15 cellular contexts compared by ENCODE assay signal in the genomic region with DNA sequence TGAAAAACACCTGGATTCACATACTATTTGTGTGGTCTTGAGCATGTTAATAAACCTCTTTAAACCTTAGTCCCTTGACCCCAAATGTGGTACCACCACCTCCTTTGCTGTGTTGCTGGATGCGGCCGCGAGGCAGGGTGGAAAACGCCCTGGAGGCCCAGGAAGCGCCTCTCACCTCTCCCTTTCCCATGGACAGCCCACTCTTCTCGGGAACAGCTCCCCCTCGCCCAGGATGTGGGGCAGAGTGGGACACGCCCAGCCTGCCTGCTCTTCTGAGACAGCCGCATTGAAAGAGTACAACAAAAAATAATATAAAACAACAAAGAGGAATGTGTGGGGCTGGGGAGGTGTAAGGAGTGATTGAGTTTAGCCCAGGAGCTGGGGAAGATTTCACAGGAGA.
DNase-seq lines count a peak whose midpoint lies in the region; FAIRE-seq and TF ChIP-seq lines count a peak whose summit lies in the region.
"Had no signal": no experiment of that assay in that cellular context is flagged by ENCODE, and none has a peak within 500 bp of the region (broad histone marks: within the 10 kb centered on the region; RNA-seq: fewer than 3 reads in every experiment).

No MANE protein-coding gene starts in this region.

- H4K20me1 ChIP-seq in keratinocyte (ENCODE audit: control insufficient read depth, extremely low read depth, insufficient read depth, low read length), result no peaks in the 10 kb centered on the region

- TF ChIP-seq CTCF in keratinocyte (optimal IDR thresholded peaks at IDR 0.05 in 1 of 3, IDR thresholded peaks at IDR 0.05 in 1 of 3, conservative IDR thresholded peaks at IDR 0.05 in 1 of 3; ENCODE audit: extremely low read depth in 1 of 3, insufficient read depth in 2 of 3, low read length in 3 of 3), result no peak
- TF ChIP-seq CTCF in parathyroid adenoma (IDR thresholded peaks at IDR 0.05), result no peak

- H3K9ac ChIP-seq in keratinocyte (ENCODE audit: control insufficient read depth, extremely low read depth, insufficient read depth, low read length) (no peak overlapping the region), parathyroid adenoma (no peak overlapping the region)

- H3K36me3 ChIP-seq in keratinocyte (ENCODE audit: control insufficient read depth in 2 of 2, extremely low read depth in 1 of 2, insufficient read depth in 2 of 2, low read length in 2 of 2) (no peaks in the 10 kb centered on the region), parathyroid adenoma (ENCODE audit: control insufficient read depth, insufficient read depth, low read length) (no peaks in the 10 kb centered on the region)
- H3K36me3 ChIP-seq: BE2C, SJSA1 had no signal

- H3K9me3 ChIP-seq in keratinocyte (ENCODE audit: control insufficient read depth, low read depth, low read length) (no peaks in the 10 kb centered on the region), parathyroid adenoma (ENCODE audit: control insufficient read depth, low read length) (no peaks in the 10 kb centered on the region)
- H3K9me3 ChIP-seq: BE2C, SJSA1 had no signal

- H3K27ac ChIP-seq in keratinocyte (ENCODE audit: control insufficient read depth, insufficient read depth, low read length) (no peak overlapping the region), parathyroid adenoma (peak overlapping the region; percentile 80)
- H3K27ac ChIP-seq: SJSA1 had no signal

- H3K4me2 ChIP-seq in keratinocyte (ENCODE audit: control insufficient read depth, extremely low read depth, insufficient read depth, low read depth, low read length) (peak overlapping the region; percentile 2), parathyroid adenoma (ENCODE audit: low read length) (no peak overlapping the region)

- H3K27me3 ChIP-seq in keratinocyte (ENCODE audit: control insufficient read depth, extremely low read depth, insufficient read depth, low read length) (peaks cover 9% of the 10 kb centered on the region), parathyroid adenoma (ENCODE audit: control insufficient read depth, insufficient read depth, low read length) (no peaks in the 10 kb centered on the region)
- H3K27me3 ChIP-seq: BE2C, SJSA1 had no signal

- H3K4me1 ChIP-seq in keratinocyte (ENCODE audit: control insufficient read depth, extremely low read depth, insufficient read depth, low read length) (no peaks in the 10 kb centered on the region), parathyroid adenoma (peaks cover 28% of the 10 kb centered on the region)
- H3K4me1 ChIP-seq: BE2C, SJSA1 had no signal

- H2AFZ ChIP-seq in keratinocyte (ENCODE audit: control insufficient read depth, low read length), result no peak overlapping the region
- H2AFZ ChIP-seq in parathyroid adenoma, result peak overlapping the region; percentile 79

- H3K79me2 ChIP-seq in keratinocyte (ENCODE audit: control insufficient read depth, insufficient read depth, low read length) (no peaks in the 10 kb centered on the region), parathyroid adenoma (no peaks in the 10 kb centered on the region)

- no peaks in the 10 kb centered on the region for H3K9me1 ChIP-seq in keratinocyte (ENCODE audit: control insufficient read depth, extremely low read depth, insufficient read depth, low read length)

- dilution Hi-C loops in keratinocyte (cut with MboI; ENCODE audit: extremely low pct_ligation_motif_present, low sequenced_read_pairs), result no loop called here

- no peak for FAIRE-seq in keratinocyte (lab: Jason Lieb, UNC)
- FAIRE-seq: D721Med, HTR-8/SVneo, K562 had no signal

- DNase-seq in DMS153 treated with DMSO at 0.1 percent for 48 hours (lab: John Stamatoyannopoulos, UW; ENCODE audit: unreplicated experiment) (peak; percentile 30), SHP77 treated with DMSO at 0.1 percent for 48 hours (lab: John Stamatoyannopoulos, UW) (peak; percentile 84), keratinocyte (ENCODE audit: low read depth, low spot score) (no peak), activated T-cell treated with anti-CD3 and anti-CD28 coated beads for 4 hours (no peak), NCI-H1092 treated with DMSO at 0.1 percent for 48 hours (lab: John Stamatoyannopoulos, UW) (no peak)
- DNase-seq in stimulated activated CD4-positive, alpha-beta T cell treated with anti-CD3 and anti-CD28 coated beads, Interleukin-2, amount 100 ng/mL, for 24 hours, result no peak
- DNase-seq: BE2C; CD4-positive, alpha-beta memory T cell; GF-D8; NCI-H1694 had no signal

- no peak overlapping the region for H3K4me3 ChIP-seq in keratinocyte (ENCODE audit: control insufficient read depth in 2 of 3, extremely low read depth in 1 of 3, insufficient read depth in 2 of 3, low read depth in 1 of 3, low read length in 3 of 3)
- no peak overlapping the region for H3K4me3 ChIP-seq in parathyroid adenoma (ENCODE audit: low read depth, low read length)
- H3K4me3 ChIP-seq: K562, SJSA1 had no signal

Comparison
In these comparisons a context has a peak if more than half of its experiments do, and no peak if none do; other contexts are left out.
1. DNase-seq: peak in DMS153 treated with DMSO at 0.1 percent for 48 hours (single experiment) and SHP77 treated with DMSO at 0.1 percent for 48 hours (single experiment); none in keratinocyte (single experiment), activated T-cell treated with anti-CD3 and anti-CD28 coated beads for 4 hours (single experiment), NCI-H1092 treated with DMSO at 0.1 percent for 48 hours (single experiment) and stimulated activated CD4-positive, alpha-beta T cell treated with anti-CD3 and anti-CD28 coated beads, Interleukin-2, amount 100 ng/mL, for 24 hours (0 of 2).